Comparison of ENCODE assay signal across 10 cellular contexts in genomic region chr12:6824962-6825381, GRCh38. TPM values are rescaled to one million over a fixed set of nuclear protein-coding genes. Genes with fewer than 3 reads are reported as not detected.
A peak's percentile ranks its signal among the peaks of the same experiment; 100 is the strongest.
DNase-seq lines count a peak whose midpoint lies in the region; ATAC-seq, FAIRE-seq and TF ChIP-seq lines count a peak whose summit lies in the region.
"Had no signal": no experiment of that assay in that cellular context is flagged by ENCODE, and none has a peak within 500 bp of the region (broad histone marks: within the 10 kb centered on the region; RNA-seq: fewer than 3 reads in every experiment).

No MANE protein-coding gene starts in this region.

- no peak for TF ChIP-seq POLR2A in lower leg skin (IDR thresholded peaks at IDR 0.05)

- no peak for DNase-seq in AG04449 (ENCODE audit: low read depth, low spot score)
- peak; percentile 33 for DNase-seq in HPDE6-E6E7 (ENCODE audit: extremely low spot score)
- DNase-seq in bronchial epithelial cell (ENCODE audit: low read depth) = peak; percentile 43
- no peak for DNase-seq in left lung
- DNase-seq in HEK293T (ENCODE audit: extremely low spot score) = no peak
- no peak for DNase-seq in lower leg skin (ENCODE audit: low spot score in 2 of 2)
- DNase-seq in KBM-7 = no peak

- H3K27ac ChIP-seq in iPS-20b (ENCODE audit: low read length) = no peak overlapping the region
- no peak overlapping the region for H3K27ac ChIP-seq in left lung

- ATAC-seq in left lung = no peak

- H3K9ac ChIP-seq in iPS-20b (ENCODE audit: low read depth, low read length) = no peak overlapping the region

- FAIRE-seq in bronchial epithelial cell (lab: Jason Lieb, UNC) = no peak

- WGBS in lower leg skin, 2 donors = 40 to 48% methylated on average over 12 of the region's 12 CpGs

- in situ Hi-C loops in KBM-7 (cut with MboI; ENCODE audit: low pct_unique_long_range_greater_than_20kb, low sequenced_read_pairs) = no loop called here

- H3K4me3 ChIP-seq in AG04449 (ENCODE audit: low read depth, low read length) (peak overlapping the region; percentile 48), bronchial epithelial cell (ENCODE audit: low read depth, low read length) (no peak overlapping the region), iPS-20b (ENCODE audit: low read length) (peak overlapping the region; percentile 54; the same call in 1 of the 2 replicates), left lung (no peak overlapping the region), lower leg skin (ENCODE audit: low read depth, poor library complexity, severe bottlenecking) (no peak overlapping the region)
- H3K4me3 ChIP-seq: K562 had no signal

- H3K27me3 ChIP-seq in bronchial epithelial cell (ENCODE audit: control insufficient read depth, insufficient read depth, low read length) = peaks cover 23% of the 10 kb centered on the region
- peaks cover 40% of the 10 kb centered on the region for H3K27me3 ChIP-seq in iPS-20b (ENCODE audit: insufficient read depth, low read length)
- H3K27me3 ChIP-seq in left lung = peaks cover 0 to 86% of the 10 kb centered on the region in 2 donors

- peaks cover 29% of the 10 kb centered on the region for H3K4me1 ChIP-seq in iPS-20b (ENCODE audit: insufficient read depth, low read length)
- H3K4me1 ChIP-seq in left lung = peaks cover 9 to 50% of the 10 kb centered on the region in 2 donors

- no peak for TF ChIP-seq CTCF in AG04449 (IDR thresholded peaks at IDR 0.05; ENCODE audit: insufficient read depth, low read length, missing control alignments)
- no peak for TF ChIP-seq CTCF in bronchial epithelial cell (IDR thresholded peaks at IDR 0.05; ENCODE audit: insufficient read depth, low read length, severe bottlenecking)
- TF ChIP-seq CTCF in left lung (IDR thresholded peaks at IDR 0.05) = no peak
- no peak for TF ChIP-seq CTCF in lower leg skin (IDR thresholded peaks at IDR 0.05)

- H3K36me3 ChIP-seq in bronchial epithelial cell (ENCODE audit: control insufficient read depth, insufficient read depth, low read length) (no peaks in the 10 kb centered on the region), iPS-20b (ENCODE audit: insufficient read depth, low read depth, low read length) (0 out of 2 replicates have a peak, but pooled peaks cover under 1% of the 10 kb centered on the region), left lung (no peaks in the 10 kb centered on the region)

- POLR2A ChIA-PET in AG04449 (lab: Yijun Ruan, JAX) (interaction anchor here (0.7 to 2.0 kb wide), 2 partner anchors 72 to 74 kb away, joined by 3 to 10 read pairs; partner anchors contain the start of gene MLF2), HEK293T (lab: Yijun Ruan, JAX) (interaction anchor here (0.5 to 5.7 kb wide), 10 partner anchors 16 to 212 kb away, joined by 3 to 73 read pairs (median 6); partner anchors contain the start of genes CDCA3, COPS7A, GNB3 and MLF2)

- intact Hi-C loops in left lung (cut with DNase I) = no loop called here
- intact Hi-C loops in lower leg skin (cut with DNase I; ENCODE audit: low total_unique reads) = loop anchor here (5.0 kb wide), 1 partner anchor 208 kb away; no protein-coding TSS in a partner anchor

- H3K9me3 ChIP-seq in iPS-20b (ENCODE audit: insufficient read depth, low read depth, low read length) (no peaks in the 10 kb centered on the region), left lung (no peaks in the 10 kb centered on the region)

- CTCF ChIA-PET in AG04449 (lab: Yijun Ruan, JAX) (interaction anchor here (0.6 to 17.9 kb wide), 31 partner anchors 8 to 274 kb away, joined by 3 to 316 read pairs (median 6); partner anchors contain the start of genes CDCA3, COPS7A, GNB3 and MLF2), HEK293T (lab: Yijun Ruan, JAX) (interaction anchor here (0.5 to 2.5 kb wide), 16 partner anchors 8 to 454 kb away, joined by 3 to 28 read pairs (median 4); partner anchors contain the start of genes CDCA3, MLF2 and PTMS)

TF ChIP-seq in HEK293T, 16 proteins besides CTCF, POLR2A, EP300 and RAD21:
- TF ChIP-seq ELF4 (IDR thresholded peaks at IDR 0.05) (no peak), PKNOX1 (IDR thresholded peaks at IDR 0.05) (no peak), SUZ12 (IDR thresholded peaks at IDR 0.05) (no peak), CTBP1 (IDR thresholded peaks at IDR 0.05; ENCODE audit: borderline replicate concordance) (no peak), BHLHE40 (IDR thresholded peaks at IDR 0.05; ENCODE audit: borderline replicate concordance) (no peak), ZNF384 (IDR thresholded peaks at IDR 0.05) (no peak), FOXK2 (IDR thresholded peaks at IDR 0.05) (no peak), LEF1 (IDR thresholded peaks at IDR 0.05; ENCODE audit: borderline replicate concordance) (no peak), L3MBTL2 (conservative IDR thresholded peaks at IDR 0.05) (no peak), NFRKB (IDR thresholded peaks at IDR 0.05) (no peak), HDGF (IDR thresholded peaks at IDR 0.05; ENCODE audit: borderline replicate concordance) (no peak), FOXA1 (IDR thresholded peaks at IDR 0.05) (no peak), SP1 (IDR thresholded peaks at IDR 0.05) (no peak), ARNT (IDR thresholded peaks at IDR 0.05) (no peak), TARDBP (IDR thresholded peaks at IDR 0.05) (no peak), FOXM1 (IDR thresholded peaks at IDR 0.05; ENCODE audit: borderline replicate concordance) (no peak)
TF ChIP-seq in HEK293T: peak in this region for 0.

RNA-seq across cellular contexts. Expression of gene P3H3, which starts 3.2 kb away (rescaled TPM):
- total RNA-seq in bronchial epithelial cell (11.3 and 20.0 TPM in 2 replicates), left lung (10 to 100 TPM; 18.2 to 33.6 TPM), lower leg skin (10 to 100 TPM in 2 of 4 donors, 1 to 10 TPM in 2; 8.8 to 18.2 (median 11.8) TPM)

RNA-seq across cellular contexts. Expression of gene GPR162, which starts 3.4 kb away (rescaled TPM):
- total RNA-seq in bronchial epithelial cell = not detected in 2 replicates
- total RNA-seq in left lung = 10 to 100 TPM; 12.7 to 13.7 TPM
- 1 to 10 TPM in 2 of 4 donors, under 1 TPM in 1, not detected in 1; 0.65 to 1.4 (median 1.3) TPM for total RNA-seq in lower leg skin
- total RNA-seq: CD4-positive, CD25-positive, alpha-beta regulatory T cell had no signal

RNA-seq across cellular contexts. Expression of gene GNB3, which starts 15.8 kb away (rescaled TPM):
- 0.38 and 0.53 TPM in 2 replicates for total RNA-seq in bronchial epithelial cell
- 1 to 10 TPM; 2.0 to 3.3 TPM for total RNA-seq in left lung
- total RNA-seq in lower leg skin = 1 to 10 TPM in 1 of 4 donors, under 1 TPM in 2, not detected in 1; 0.17 to 1.2 (median 0.52) TPM
- total RNA-seq: CD4-positive, CD25-positive, alpha-beta regulatory T cell had no signal

RNA-seq across cellular contexts. Expression of gene CDCA3, which starts 26.1 kb away (rescaled TPM):
- total RNA-seq in bronchial epithelial cell (0.26 and 0.51 TPM in 2 replicates), left lung (1 to 10 TPM; 2.0 to 7.7 TPM), lower leg skin (1 to 10 TPM; 2.0 to 7.1 (median 2.9) TPM)

RNA-seq across cellular contexts. Expression of gene USP5, which starts 27.0 kb away (rescaled TPM):
- total RNA-seq in bronchial epithelial cell = 45.0 and 46.9 TPM in 2 replicates
- 10 to 100 TPM; 80.2 to 90.2 TPM for total RNA-seq in left lung
- total RNA-seq in lower leg skin = 10 to 100 TPM; 61.9 to 79.3 (median 72.5) TPM

Comparison
In these comparisons a context has a peak if more than half of its experiments do, and no peak if none do; other contexts are left out.
1. DNase-seq: peak in HPDE6-E6E7 (single experiment) and bronchial epithelial cell (single experiment); none in AG04449 (single experiment), left lung (0 of 2), HEK293T (single experiment), lower leg skin (0 of 2) and KBM-7 (single experiment).
2. H3K4me3 ChIP-seq: peak in AG04449 (single experiment) and iPS-20b (single experiment); none in bronchial epithelial cell (single experiment), left lung (0 of 2) and lower leg skin (single experiment).
3. RNA of gene GPR162, which starts 3.4 kb away (total RNA-seq): 12.7 to 13.7 TPM in left lung; 0.65 to 1.4 TPM in lower leg skin and not detected in bronchial epithelial cell; every median in the first group is over 4 times any median in the second.